In genomic region chr15:100873029-100873677, GRCh38 we compare ENCODE assay signal across 7 cellular contexts. TPM values are rescaled to one million over a fixed set of nuclear protein-coding genes. Genes with fewer than 3 reads are reported as not detected.
DNase-seq lines count a peak whose midpoint lies in the region; ATAC-seq, FAIRE-seq and TF ChIP-seq lines count a peak whose summit lies in the region.

No MANE protein-coding gene starts in this region.

- H3K4me3 Mint-ChIP-seq in H9: no peak overlapping the region

- in situ Hi-C loops in HepG2 (cut with HindIII; ENCODE audit: extremely low pct_ligation_motif_present, low pct_unique_long_range_greater_than_20kb): loop anchor here (5.0 kb wide), 1 partner anchor 206 kb away; no protein-coding TSS in a partner anchor

- no peaks in the 10 kb centered on the region for H3K23me2 ChIP-seq in H9 (ENCODE audit: insufficient read length, low read depth, low read length, poor library complexity, severe bottlenecking)

- H4K5ac ChIP-seq in H9 (ENCODE audit: insufficient read length, low read depth, low read length): no peak overlapping the region

- no peak overlapping the region for H3K18ac ChIP-seq in H9 (ENCODE audit: insufficient read length, low read depth, low read length)

- POLR2A ChIA-PET in HepG2 (lab: Yijun Ruan, JAX): no interaction called here

- H3K4me1 ChIP-seq in H9 (ENCODE audit: insufficient read depth, low read length): no peaks in the 10 kb centered on the region
- H3K4me1 ChIP-seq in colonic mucosa: no peaks in the 10 kb centered on the region
- H3K4me1 ChIP-seq in HepG2 (ENCODE audit: insufficient read depth, low read length): no peaks in the 10 kb centered on the region

- peak; percentile 87 for TF ChIP-seq CTCF in H9 (conservative IDR thresholded peaks at IDR 0.05)
- TF ChIP-seq CTCF in colonic mucosa (IDR thresholded peaks at IDR 0.05): peak; percentile 82
- peak; percentile 82 for TF ChIP-seq CTCF in HepG2 (CRISPR knock-in tag; IDR thresholded peaks at IDR 0.05)

- H2BK20ac ChIP-seq in H9 (ENCODE audit: low read depth, low read length, poor library complexity, severe bottlenecking): no peak overlapping the region

- no peak overlapping the region for H3K56ac ChIP-seq in H9 (ENCODE audit: insufficient read length, low read depth, low read length)

- FAIRE-seq in HepG2 (lab: Jason Lieb, UNC): peak; percentile 92

- H3K36me3 Mint-ChIP-seq in H9 (ENCODE audit: insufficient read depth in 1 of 3, low read depth in 3 of 3): no peaks in the 10 kb centered on the region

- no peak overlapping the region for H3K14ac ChIP-seq in H9 (ENCODE audit: insufficient read depth, low read length)

- no peaks in the 10 kb centered on the region for H3K79me1 ChIP-seq in H9 (ENCODE audit: insufficient read depth, low read depth, low read length, poor library complexity, severe bottlenecking)

- no peaks in the 10 kb centered on the region for H3K9me3 ChIP-seq in H9 (ENCODE audit: control insufficient read depth, low read depth, low read length)
- H3K9me3 ChIP-seq in colonic mucosa: no peaks in the 10 kb centered on the region
- peaks cover 13% of the 10 kb centered on the region for H3K9me3 ChIP-seq in HepG2 (ENCODE audit: low read length)

- peaks cover 3% of the 10 kb centered on the region for H3K27me3 ChIP-seq in H9 (ENCODE audit: insufficient read depth, low read length)
- H3K27me3 ChIP-seq in colonic mucosa: peaks cover 4% of the 10 kb centered on the region
- peaks cover 0 to 17% of the 10 kb centered on the region in 2 experiments; a peak in 1 of 5 replicates for H3K27me3 ChIP-seq in HepG2 (ENCODE audit: control insufficient read depth in 1 of 2, insufficient read depth in 2 of 2, low read length in 2 of 2)

- no peak overlapping the region for H3K4ac ChIP-seq in H9 (ENCODE audit: low read depth, low read length)

- peaks cover 52% of the 10 kb centered on the region for H3K27me3 Mint-ChIP-seq in H9 (ENCODE audit: low read depth)

- H2BK15ac ChIP-seq in H9 (ENCODE audit: low read depth, low read length): no peak overlapping the region

- no peak overlapping the region for H4K91ac ChIP-seq in H9 (ENCODE audit: insufficient read length, low read depth, low read length)

- H2BK120ac ChIP-seq in H9 (ENCODE audit: low read depth, low read length, poor library complexity, severe bottlenecking): no peak overlapping the region

- H3K4me2 ChIP-seq in H9 (ENCODE audit: insufficient read depth, insufficient read length, low read length) (no peak overlapping the region), HepG2 (ENCODE audit: low read depth, low read length) (no peak overlapping the region)

- TF ChIP-seq EP300 in HepG2 (IDR thresholded peaks at IDR 0.05; ENCODE audit: low read depth in 2 of 2, low read length in 2 of 2) (no peak), HepG2 (CRISPR knock-in tag; IDR thresholded peaks at IDR 0.05; ENCODE audit: borderline replicate concordance) (no peak)

- BruUV-seq in HepG2 (replicated peaks; lab: Mats Ljungman, UMichigan): no TSS peak

- no CpG with 5 or more reads among the region's 2 CpGs for WGBS in H9 (ENCODE audit: extremely low coverage, insufficient read length, low lambda C conversion rate)
- 0% methylated on average over 2 of the region's 2 CpGs for WGBS in HepG2 (ENCODE audit: low lambda C conversion rate)

- TF ChIP-seq POLR2A in HepG2 (IDR thresholded peaks at IDR 0.05; ENCODE audit: insufficient read depth in 1 of 2, low read depth in 2 of 2, low read length in 2 of 2): no peak

- H3K79me2 ChIP-seq in H9 (ENCODE audit: insufficient read depth, low read length): no peaks in the 10 kb centered on the region
- H3K79me2 ChIP-seq in HepG2 (ENCODE audit: insufficient read depth, low read length): no peaks in the 10 kb centered on the region

- TF ChIP-seq RAD21 in HepG2 (CRISPR knock-in tag; IDR thresholded peaks at IDR 0.05): peak; percentile 49; the same call in 1 of the 2 replicates

- H4K20me1 ChIP-seq in H9 (ENCODE audit: control insufficient read depth, insufficient read depth, insufficient read length) (no peaks in the 10 kb centered on the region), HepG2 (ENCODE audit: insufficient read depth, low read length) (no peaks in the 10 kb centered on the region)

- no peak overlapping the region for H3K4me3 ChIP-seq in colonic mucosa
- no peak overlapping the region for H3K4me3 ChIP-seq in HepG2 (replicated peaks in 1 of 3; ENCODE audit: insufficient read depth in 1 of 3, low read depth in 2 of 3, low read length in 3 of 3)

- no peak overlapping the region for H3K9ac ChIP-seq in H9 (ENCODE audit: extremely low read depth, insufficient read length, low read length)
- no peak overlapping the region for H3K9ac ChIP-seq in colonic mucosa (ENCODE audit: low read depth in 2 of 2, low read length in 2 of 2)
- no peak overlapping the region for H3K9ac ChIP-seq in HepG2 (ENCODE audit: insufficient read depth, low read depth, low read length)

- H3K27ac Mint-ChIP-seq in H9: no peak overlapping the region

- H3K36me3 ChIP-seq in colonic mucosa (no peaks in the 10 kb centered on the region), HepG2 (replicated peaks in 1 of 2; ENCODE audit: control insufficient read depth in 1 of 2, insufficient read depth in 2 of 2, low read length in 2 of 2) (no peaks in the 10 kb centered on the region)

- H3K4me1 Mint-ChIP-seq in H9: peaks cover 11 to 15% of the 10 kb centered on the region in 2 experiments

- peak; percentile 71 for ATAC-seq in HepG2

- H2AFZ ChIP-seq in H9 (ENCODE audit: low read length) (no peak overlapping the region), HepG2 (ENCODE audit: low read length) (no peak overlapping the region)

- CTCF ChIA-PET in HepG2 (lab: Yijun Ruan, JAX; ENCODE audit: low intra/inter-chr PET ratio, low total read pairs): interaction anchor here (1.7 to 2.1 kb wide), 2 partner anchors 201 to 245 kb away, joined by 23 to 30 read pairs; no protein-coding TSS in a partner anchor

- no peak overlapping the region for H3K27ac ChIP-seq in H9 (ENCODE audit: insufficient read length, low read depth, low read length)
- no peak overlapping the region for H3K27ac ChIP-seq in colonic mucosa
- no peak overlapping the region for H3K27ac ChIP-seq in HepG2 (ENCODE audit: extremely low read length, insufficient read depth, low read length)

- intact Hi-C loops in colonic mucosa (cut with DNase I) (loop anchor here (5.0 kb wide), 1 partner anchor 246 kb away; no protein-coding TSS in a partner anchor), HepG2 (cut with micrococcal nuclease; ENCODE audit: unreplicated experiment) (loop anchor here (1.0 kb wide), 2 partner anchors 201 to 246 kb away; no protein-coding TSS in a partner anchor)

- no peaks in the 10 kb centered on the region for H3K9me3 Mint-ChIP-seq in H9

- no peak overlapping the region for H4K8ac ChIP-seq in H9 (replicated peaks; ENCODE audit: insufficient read length, low read depth, low read length)

- H3K23ac ChIP-seq in H9 (ENCODE audit: insufficient read length, low read depth, low read length): no peak overlapping the region

- H2BK5ac ChIP-seq in H9 (ENCODE audit: insufficient read length, low read length): no peak overlapping the region

- no peak overlapping the region for H2BK12ac ChIP-seq in H9 (ENCODE audit: insufficient read length, low read depth, low read length)

- H2AK5ac ChIP-seq in H9 (ENCODE audit: insufficient read length, low read length): no peak overlapping the region

- no peak overlapping the region for H3T11ph ChIP-seq in H9 (ENCODE audit: low read length)

- DNase-seq in GF-D8 (lab: John Stamatoyannopoulos, UW) (peak; percentile 87), H9 (peak; percentile 60), NCI-H1694 (lab: John Stamatoyannopoulos, UW) (peak; percentile 37), T1000 (lab: John Stamatoyannopoulos, UW) (peak; percentile 56), colonic mucosa (peak; percentile 79), HepG2 (ENCODE audit: low spot score) (peak; percentile 70)
- peak; percentile 6 to 63 (median 24) for DNase-seq in stimulated activated naive CD4-positive, alpha-beta T cell (lab: John Stamatoyannopoulos, UW)

RNA-seq across cellular contexts. Expression of gene ALDH1A3, which starts 6.5 kb away (rescaled TPM):
- total RNA-seq in H9 (2021) (9.2 and 10.0 TPM in 2 replicates), colonic mucosa (1 to 10 TPM; 3.8 to 7.4 TPM), HepG2 (2016; rRNA removed; fragmentation: Illumina TruSeq; extraction: Trizol) (not detected in 2 replicates)
- total RNA-seq in HepG2 (2016; cell fraction: cytosol; rRNA removed; fragmentation: Illumina TruSeq; extraction: Trizol; ENCODE audit: low read depth): not detected in 2 replicates
- total RNA-seq in HepG2 (2016; cell fraction: insoluble cytoplasmic fraction; rRNA removed; fragmentation: Illumina TruSeq; extraction: Trizol): not detected in 2 replicates
- total RNA-seq in HepG2 (2016; cell fraction: membrane; rRNA removed; fragmentation: Illumina TruSeq; extraction: Trizol): not detected in 2 replicates
- total RNA-seq in HepG2 (2016; cell fraction: nucleus; rRNA removed; fragmentation: Illumina TruSeq; extraction: Trizol): not detected in 2 replicates
- polyA plus RNA-seq in HepG2 (2011; rRNA removed): 0.03 TPM in 1 of 2 replicates, not detected in the other
- polyA plus RNA-seq in HepG2 (2011; cell fraction: cytosol; rRNA removed): not detected in 2 replicates
- polyA plus RNA-seq in HepG2 (2011; cell fraction: nucleus; rRNA removed): not detected in 2 replicates
- not detected in 2 replicates for polyA plus RNA-seq in HepG2 (2012)
- not detected in 2 replicates for polyA plus RNA-seq in HepG2 (2016; cell fraction: cytosol; fragmentation: Illumina TruSeq; extraction: Trizol; ENCODE audit: low read depth)
- polyA plus RNA-seq in HepG2 (2016; cell fraction: insoluble cytoplasmic fraction; fragmentation: Illumina TruSeq; extraction: Trizol; ENCODE audit: low read depth): not detected in 2 replicates
- polyA plus RNA-seq in HepG2 (2016; cell fraction: membrane; fragmentation: Illumina TruSeq; extraction: Trizol; ENCODE audit: low read depth): not detected in 2 replicates
- polyA plus RNA-seq in HepG2 (2016; cell fraction: nucleus; fragmentation: Illumina TruSeq; extraction: Trizol; ENCODE audit: insufficient read depth, low read depth): not detected in 2 replicates
- polyA minus RNA-seq in HepG2 (2011; rRNA and poly(A)+ RNA removed; ENCODE audit: low replicate concordance): 3.3 TPM in 1 of 2 replicates, not detected in the other
- not detected in 2 replicates for polyA minus RNA-seq in HepG2 (2011; cell fraction: cytosol; rRNA and poly(A)+ RNA removed)
- not detected in 2 replicates for polyA minus RNA-seq in HepG2 (2011; cell fraction: nucleus; rRNA and poly(A)+ RNA removed)

RNA-seq across cellular contexts. Expression of gene LRRK1, which starts 46.0 kb away (rescaled TPM):
- total RNA-seq in H9 (2021) (3.2 and 4.0 TPM in 2 replicates), colonic mucosa (10 to 100 TPM; 29.6 to 36.0 TPM), HepG2 (2016; rRNA removed; fragmentation: Illumina TruSeq; extraction: Trizol) (0.07 and 0.13 TPM in 2 replicates)
- total RNA-seq in HepG2 (2016; cell fraction: cytosol; rRNA removed; fragmentation: Illumina TruSeq; extraction: Trizol; ENCODE audit: low read depth): 0.26 and 0.30 TPM in 2 replicates
- 0.09 and 0.12 TPM in 2 replicates for total RNA-seq in HepG2 (2016; cell fraction: insoluble cytoplasmic fraction; rRNA removed; fragmentation: Illumina TruSeq; extraction: Trizol)
- total RNA-seq in HepG2 (2016; cell fraction: membrane; rRNA removed; fragmentation: Illumina TruSeq; extraction: Trizol): 0.31 and 0.37 TPM in 2 replicates
- 0.22 and 0.28 TPM in 2 replicates for total RNA-seq in HepG2 (2016; cell fraction: nucleus; rRNA removed; fragmentation: Illumina TruSeq; extraction: Trizol)
- polyA plus RNA-seq in HepG2 (2011; rRNA removed): 0.71 and 1.2 TPM in 2 replicates
- 0.46 and 0.68 TPM in 2 replicates for polyA plus RNA-seq in HepG2 (2011; cell fraction: cytosol; rRNA removed)
- 1.00 and 1.5 TPM in 2 replicates for polyA plus RNA-seq in HepG2 (2011; cell fraction: nucleus; rRNA removed)
- 0.38 and 0.51 TPM in 2 replicates for polyA plus RNA-seq in HepG2 (2012)
- polyA plus RNA-seq in HepG2 (2016; cell fraction: cytosol; fragmentation: Illumina TruSeq; extraction: Trizol; ENCODE audit: low read depth): 0.01 TPM in 1 of 2 replicates, not detected in the other
- polyA plus RNA-seq in HepG2 (2016; cell fraction: insoluble cytoplasmic fraction; fragmentation: Illumina TruSeq; extraction: Trizol; ENCODE audit: low read depth): not detected in 2 replicates
- polyA plus RNA-seq in HepG2 (2016; cell fraction: membrane; fragmentation: Illumina TruSeq; extraction: Trizol; ENCODE audit: low read depth): 0.02 TPM in 1 of 2 replicates, not detected in the other
- 0.04 TPM in 1 of 2 replicates, not detected in the other for polyA plus RNA-seq in HepG2 (2016; cell fraction: nucleus; fragmentation: Illumina TruSeq; extraction: Trizol; ENCODE audit: insufficient read depth, low read depth)
- polyA minus RNA-seq in HepG2 (2011; rRNA and poly(A)+ RNA removed; ENCODE audit: low replicate concordance): 2.8 and 25.2 TPM in 2 replicates
- 0.89 and 1.2 TPM in 2 replicates for polyA minus RNA-seq in HepG2 (2011; cell fraction: cytosol; rRNA and poly(A)+ RNA removed)
- polyA minus RNA-seq in HepG2 (2011; cell fraction: nucleus; rRNA and poly(A)+ RNA removed): 0.75 and 2.2 TPM in 2 replicates

Comparison
In these comparisons a context has a peak if more than half of its experiments do, and no peak if none do; other contexts are left out.
1. DNase-seq: peak in every context shown above with its lines; median percentile 87 in GF-D8; 79 in colonic mucosa; 70 in HepG2; 60 in H9; 56 in T1000; 37 in NCI-H1694; 24 in stimulated activated naive CD4-positive, alpha-beta T cell.